8 cellular contexts compared by ENCODE assay signal in the genomic region with DNA sequence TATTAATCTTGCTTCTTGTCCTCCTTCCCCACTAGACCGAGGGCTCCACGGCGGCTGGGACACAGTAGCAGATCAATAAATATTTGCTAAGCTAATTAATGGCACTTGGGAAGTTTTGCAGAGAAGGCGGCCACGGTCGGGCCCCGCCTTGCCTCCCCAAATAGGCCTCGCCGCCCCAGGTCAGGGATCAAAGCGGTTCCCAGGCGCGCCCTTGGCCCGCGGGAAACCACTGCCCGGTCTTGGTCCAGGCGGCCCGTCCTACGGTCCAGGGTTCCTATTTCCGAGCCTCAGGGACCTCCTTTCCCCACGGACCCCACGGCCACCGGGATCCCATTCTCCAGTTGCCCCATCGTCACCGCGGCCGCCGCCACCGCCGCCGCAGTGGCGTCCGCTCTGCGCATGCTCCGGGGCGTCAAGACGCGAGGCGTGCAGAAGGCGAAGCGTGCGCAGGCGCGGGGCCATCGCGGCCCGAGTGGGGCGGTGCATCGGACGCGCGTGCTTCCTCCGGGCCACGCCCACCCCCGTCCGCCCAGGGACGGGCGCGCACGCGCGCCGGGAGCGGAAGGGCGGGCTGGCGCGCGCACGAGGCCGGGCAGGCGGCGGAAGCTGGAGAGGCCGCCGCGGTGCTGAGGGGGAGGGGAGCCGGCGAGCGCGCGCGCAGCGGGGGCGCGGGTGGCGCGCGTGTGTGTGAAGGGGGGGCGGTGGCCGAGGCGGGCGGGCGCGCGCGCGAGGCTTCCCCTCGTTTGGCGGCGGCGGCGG. TPM values are rescaled to one million over a fixed set of nuclear protein-coding genes. Genes with fewer than 3 reads are reported as not detected.
DNase-seq lines count a peak whose midpoint lies in the region; ATAC-seq, FAIRE-seq and TF ChIP-seq lines count a peak whose summit lies in the region.

A gene (plus strand): TSS at position 717 of the 759 bp plus-strand sequence. CDS start 23,122 bp downstream, outside the sequence.

- intact Hi-C loops in aorta (cut with DNase I): loop anchor here in 1 of 2 donors (1.0 kb wide), 1 partner anchor 15 kb away; no protein-coding TSS in a partner anchor

- H3K36me3 ChIP-seq in hepatocyte (replicated peaks; ENCODE audit: insufficient read depth, low read depth) (no peaks in the 10 kb centered on the region), aorta (ENCODE audit: control insufficient read depth in 1 of 2, insufficient read depth in 2 of 2, low read length in 1 of 2) (no peaks in the 10 kb centered on the region)

- TF ChIP-seq CTCF in hepatocyte (IDR thresholded peaks at IDR 0.05; ENCODE audit: poor library complexity): no peak

- H4K20me1 ChIP-seq in hepatocyte (ENCODE audit: insufficient read depth, poor library complexity, severe bottlenecking): peaks cover 28% of the 10 kb centered on the region

- H3K27me3 ChIP-seq in hepatocyte: no peaks in the 10 kb centered on the region
- no peaks in the 10 kb centered on the region for H3K27me3 ChIP-seq in aorta (ENCODE audit: control insufficient read depth in 1 of 2, insufficient read depth in 2 of 2, low read length in 1 of 2)

- H3K79me2 ChIP-seq in hepatocyte: peaks cover 52% of the 10 kb centered on the region

- H3K4me2 ChIP-seq in hepatocyte: peak within 1 kb of the TSS; percentile 90

- WGBS in hepatocyte (ENCODE audit: low lambda C conversion rate, missing lambda C conversion rate): 2% methylated on average over 69 of the region's 100 CpGs
- 0% methylated on average over 55 to 100 of the region's 100 CpGs for WGBS in aorta, 2 donors

- DNase-seq in GM18507 (ENCODE audit: extremely low spot score, insufficient read length, low read depth): peak; percentile 96
- peak; percentile 69 for DNase-seq in NCI-H2081 treated with DMSO at 0.1 percent for 48 hours (lab: John Stamatoyannopoulos, UW)
- peak; percentile 96 for DNase-seq in T1000 (lab: John Stamatoyannopoulos, UW)
- DNase-seq in astrocyte of the hippocampus (ENCODE audit: low read depth, low spot score): peak; percentile 100
- DNase-seq in hepatocyte (ENCODE audit: low spot score): peak; percentile 100
- peak; percentile 85 for DNase-seq in renal cortical epithelial cell (ENCODE audit: low read depth)
- peak; percentile 98 to 99 for DNase-seq in aorta

- peak within 1 kb of the TSS; percentile 94 for H2AFZ ChIP-seq in hepatocyte

- peak within 1 kb of the TSS; percentile 95 for H3K27ac ChIP-seq in hepatocyte
- H3K27ac ChIP-seq in aorta (ENCODE audit: low read depth in 1 of 2, low read length in 2 of 2): peak within 1 kb of the TSS in 1 of 2 donors; percentile 72

- H3K4me1 ChIP-seq in hepatocyte (ENCODE audit: insufficient read depth) (peaks cover 15% of the 10 kb centered on the region), aorta (ENCODE audit: control insufficient read depth in 1 of 2, insufficient read depth in 2 of 2, low read length in 2 of 2) (no peaks in the 10 kb centered on the region)

- ATAC-seq in HG03025 (IDR thresholded peaks at IDR 0.05; ENCODE audit: low FRiP score, unreplicated experiment) (peak; percentile 82), aorta (ENCODE audit: low FRiP score) (peak; percentile 97)

- peak within 1 kb of the TSS; percentile 68 for H3K4me3 ChIP-seq in hepatocyte
- H3K4me3 ChIP-seq in aorta (ENCODE audit: low read length in 2 of 2): peak within 1 kb of the TSS; percentile 50 to 94

- peak; percentile 86 for FAIRE-seq in GM18507 (lab: Jason Lieb, UNC)

- H3K9me3 ChIP-seq in hepatocyte (ENCODE audit: low read depth) (no peaks in the 10 kb centered on the region), aorta (ENCODE audit: control insufficient read depth, low read length) (no peaks in the 10 kb centered on the region)

- no peaks in the 10 kb centered on the region for H3K9me2 ChIP-seq in hepatocyte (replicated peaks; ENCODE audit: insufficient read depth)

RNA-seq across cellular contexts. Expression of the gene that starts here (rescaled TPM):
- 36.9 and 80.7 TPM in 2 replicates for total RNA-seq in hepatocyte
- 93.4 and 108 TPM in 2 replicates for polyA plus RNA-seq in hepatocyte
- total RNA-seq in renal cortical epithelial cell: 83.0 and 313 TPM in 2 replicates
- 10 to 100 TPM; 65.0 to 67.4 TPM for total RNA-seq in aorta
- 10 to 100 TPM; 17.8 to 61.8 TPM for polyA plus RNA-seq in aorta
